27 cellular contexts compared by ENCODE assay signal in genomic region chr22:26687439-26687838, GRCh38.
"Had no signal": no experiment of that assay in that cellular context is flagged by ENCODE, and none has a peak within 500 bp of the region (broad histone marks: within the 10 kb centered on the region; RNA-seq: fewer than 3 reads in every experiment).

No MANE protein-coding gene starts in this region.

- H3K4me1 ChIP-seq: esophagus muscularis mucosa, foreskin keratinocyte, gastroesophageal sphincter, parathyroid adenoma, stomach, testis, tibial artery had no signal

- H3K27me3 ChIP-seq: esophagus muscularis mucosa, foreskin keratinocyte, gastroesophageal sphincter, heart left ventricle, hepatocyte, stomach, testis, tibial artery had no signal

- H3K9me3 Mint-ChIP-seq: memory B cell; natural killer cell treated with Interleukin-12 subunit alpha and Interleukin-12 subunit beta and Interleukin-15 and Interleukin-18, amount 100 ng/mL, for 72 hours; neural crest cell had no signal

- H3K36me3 Mint-ChIP-seq: natural killer cell treated with Interleukin-12 subunit alpha and Interleukin-12 subunit beta and Interleukin-15 and Interleukin-18, amount 100 ng/mL, for 72 hours had no signal

- H3K4me3 ChIP-seq: coronary artery, esophagus muscularis mucosa, gastroesophageal sphincter, heart left ventricle, hepatocyte, lung, smooth muscle cell, stomach, testis, tibial artery had no signal

- H3K9me3 ChIP-seq: esophagus muscularis mucosa, gastroesophageal sphincter, heart left ventricle, stomach, testis, tibial artery had no signal

- ATAC-seq: foreskin keratinocyte; gastroesophageal sphincter; heart left ventricle; left lobe of liver; natural killer cell treated with Interleukin-12 subunit alpha and Interleukin-12 subunit beta and Interleukin-15 and Interleukin-18, amount 100 ng/mL, for 72 hours; sciatic nerve had no signal

- H3K4me3 Mint-ChIP-seq: memory B cell; natural killer cell treated with Interleukin-12 subunit alpha and Interleukin-12 subunit beta and Interleukin-15 and Interleukin-18, amount 100 ng/mL, for 72 hours; neural crest cell; type B pancreatic cell had no signal

- DNase-seq: dermis blood vessel endothelial cell; effector memory CD4-positive, alpha-beta T cell; foreskin keratinocyte; heart left ventricle; kidney; stimulated activated CD4-positive, alpha-beta T cell treated with anti-CD3 and anti-CD28 coated beads, Interleukin-12 subunit alpha, Interleukin-12 subunit beta, amount 100 ng/mL, for 4 hours; stimulated activated CD4-positive, alpha-beta T cell treated with anti-CD3 and anti-CD28 coated beads, Interleukin-1b, Interleukin-23, amount 100 ng/mL, for 48 hours; stimulated activated CD4-positive, alpha-beta T cell treated with anti-CD3 and anti-CD28 coated beads, Interleukin-4, amount 100 ng/mL, for 1 hour; stimulated activated CD8-positive, alpha-beta memory T cell treated with anti-CD3 and anti-CD28 coated beads, Interleukin-4, amount 100 ng/mL, for 48 hours; stimulated activated naive CD4-positive, alpha-beta T cell treated with Interleukin-2 at 50 U/mL for 16 hours; stomach; testis; tibial artery had no signal

- H3K27ac Mint-ChIP-seq: memory B cell; natural killer cell treated with Interleukin-12 subunit alpha and Interleukin-12 subunit beta and Interleukin-15 and Interleukin-18, amount 100 ng/mL, for 72 hours; progenitor cell of endocrine pancreas; type B pancreatic cell had no signal

- H3K27ac ChIP-seq: coronary artery, esophagus muscularis mucosa, foreskin keratinocyte, gastroesophageal sphincter, heart left ventricle, hepatocyte, parathyroid adenoma, stomach, testis, tibial artery had no signal

- H3K27me3 Mint-ChIP-seq: memory B cell; natural killer cell treated with Interleukin-12 subunit alpha and Interleukin-12 subunit beta and Interleukin-15 and Interleukin-18, amount 100 ng/mL, for 72 hours; progenitor cell of endocrine pancreas; type B pancreatic cell had no signal
